ENCODE assay signal across 1 cellular context in the genomic region with DNA sequence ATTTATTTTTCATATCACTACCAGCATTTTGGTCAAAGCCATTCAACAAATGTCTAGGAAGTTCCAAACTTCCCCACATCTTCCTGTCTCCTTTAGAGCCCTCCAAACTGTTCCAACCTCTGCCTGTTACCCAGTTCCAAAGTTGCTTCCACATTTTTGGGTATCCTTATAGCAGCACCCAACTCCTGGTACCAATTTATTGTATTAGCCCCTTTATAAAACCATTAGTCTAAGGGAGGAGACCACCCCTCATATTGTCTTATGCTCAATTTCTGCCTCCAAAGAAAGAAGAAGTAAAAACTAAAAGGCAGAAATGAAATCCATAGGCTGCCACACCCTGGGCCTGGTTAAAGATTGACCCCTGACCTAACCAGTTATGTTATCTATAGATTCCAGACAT. TPM values are rescaled to one million over a fixed set of nuclear protein-coding genes. Genes with fewer than 3 reads are reported as not detected.
"Had no signal": no experiment of that assay in that cellular context is flagged by ENCODE, and none has a peak within 500 bp of the region (broad histone marks: within the 10 kb centered on the region; RNA-seq: fewer than 3 reads in every experiment).

No MANE protein-coding gene starts in this region.

RNA-seq across cellular contexts. Expression of a gene that starts 18.1 kb away (rescaled TPM):
- total RNA-seq: GM12878 had no signal

RNA-seq across cellular contexts. Expression of a gene that starts 27.2 kb away (rescaled TPM):
- total RNA-seq: GM12878 had no signal
- polyA plus RNA-seq: GM12878 had no signal
